In genomic region chr2:95007061-95007609, GRCh38 we compare ENCODE assay signal across 21 cellular contexts. TPM values are rescaled to one million over a fixed set of nuclear protein-coding genes. Genes with fewer than 3 reads are reported as not detected.
"Had no signal": no experiment of that assay in that cellular context is flagged by ENCODE, and none has a peak within 500 bp of the region (broad histone marks: within the 10 kb centered on the region; RNA-seq: fewer than 3 reads in every experiment).

No MANE protein-coding gene starts in this region.

- H3K4me1 ChIP-seq: adrenal gland, pancreas, SJSA1, transverse colon had no signal

- H3K4me1 Mint-ChIP-seq: endodermal cell had no signal

- H3K4me3 Mint-ChIP-seq: activated CD4-positive, alpha-beta T cell treated with anti-CD3 and anti-CD28 coated beads, Interleukin-2, amount 10 ng/mL, durations not matched to agents 7 days and 5 days; activated CD8-positive, alpha-beta T cell treated with anti-CD3 and anti-CD28 coated beads, Interleukin-2, amount 10 ng/mL, durations not matched to agents 7 days and 5 days; activated T-cell treated with anti-CD3 and anti-CD28 coated beads, Interleukin-2, amount 50 U/mL, for 24 hours; endodermal cell; naive thymus-derived CD4-positive, alpha-beta T cell; T-helper 1 cell treated with Interleukin-12 subunit alpha and Interleukin-12 subunit beta and Interleukin-4 antibody, amounts not matched to agents 30 μg/mL and 1 μg/mL, for 36 hours had no signal

- H3K9me3 ChIP-seq: adrenal gland, neutrophil, pancreas, SJSA1, transverse colon had no signal

- H3K27me3 ChIP-seq: adrenal gland, neutrophil, pancreas, SJSA1, transverse colon had no signal

- DNase-seq: activated CD4-positive, alpha-beta T cell treated with anti-CD3 and anti-CD28 coated beads, Interleukin-2, amount 10 ng/mL, durations not matched to agents 7 days and 5 days; activated CD8-positive, alpha-beta T cell treated with anti-CD3 and anti-CD28 coated beads, Interleukin-2, amount 10 ng/mL, durations not matched to agents 7 days and 5 days; activated naive CD4-positive, alpha-beta T cell treated with anti-CD3 and anti-CD28 coated beads, Interleukin-2, amount 50 U/mL, for 16 hours; activated T-cell treated with anti-CD3 and anti-CD28 coated beads, Interleukin-2, amount 50 U/mL, for 24 hours; foreskin fibroblast; mesenchymal stem cell; naive thymus-derived CD4-positive, alpha-beta T cell; stimulated activated CD4-positive, alpha-beta T cell treated with anti-CD3 and anti-CD28 coated beads, Interleukin-2, amount 100 ng/mL, for 24 hours; stimulated activated naive CD4-positive, alpha-beta T cell treated with Interleukin-2 at 50 U/mL for 16 hours; transverse colon had no signal

- H3K27ac Mint-ChIP-seq: activated CD4-positive, alpha-beta T cell treated with anti-CD3 and anti-CD28 coated beads, Interleukin-2, amount 10 ng/mL, durations not matched to agents 7 days and 5 days; activated CD8-positive, alpha-beta T cell treated with anti-CD3 and anti-CD28 coated beads, Interleukin-2, amount 10 ng/mL, durations not matched to agents 7 days and 5 days; activated T-cell treated with anti-CD3 and anti-CD28 coated beads, Interleukin-2, amount 50 U/mL, for 24 hours; endodermal cell; naive thymus-derived CD4-positive, alpha-beta T cell; T-helper 1 cell treated with Interleukin-12 subunit alpha and Interleukin-12 subunit beta and Interleukin-4 antibody, amounts not matched to agents 30 μg/mL and 1 μg/mL, for 36 hours had no signal

- H3K36me3 ChIP-seq: adrenal gland, neutrophil, pancreas, SJSA1, transverse colon had no signal

- H3K4me3 ChIP-seq: adrenal gland, pancreas, SJSA1, transverse colon had no signal

- H3K27ac ChIP-seq: adrenal gland, epithelial cell of prostate, neutrophil, pancreas, SJSA1 had no signal

- ATAC-seq: naive thymus-derived CD4-positive, alpha-beta T cell; pancreas had no signal

- H3K9me3 Mint-ChIP-seq: activated CD4-positive, alpha-beta T cell treated with anti-CD3 and anti-CD28 coated beads, Interleukin-2, amount 10 ng/mL, durations not matched to agents 7 days and 5 days; activated T-cell treated with anti-CD3 and anti-CD28 coated beads, Interleukin-2, amount 50 U/mL, for 24 hours; endodermal cell; naive thymus-derived CD4-positive, alpha-beta T cell; T-helper 1 cell treated with Interleukin-12 subunit alpha and Interleukin-12 subunit beta and Interleukin-4 antibody, amounts not matched to agents 30 μg/mL and 1 μg/mL, for 36 hours had no signal

RNA-seq across cellular contexts. Expression of gene MAL, which starts 18.4 kb away (rescaled TPM):
- total RNA-seq: dermis microvascular lymphatic vessel endothelial cell, endodermal cell, glomerular endothelial cell, liver, SJSA1 had no signal
- polyA plus RNA-seq: keratinocyte had no signal
